In the genomic region with DNA sequence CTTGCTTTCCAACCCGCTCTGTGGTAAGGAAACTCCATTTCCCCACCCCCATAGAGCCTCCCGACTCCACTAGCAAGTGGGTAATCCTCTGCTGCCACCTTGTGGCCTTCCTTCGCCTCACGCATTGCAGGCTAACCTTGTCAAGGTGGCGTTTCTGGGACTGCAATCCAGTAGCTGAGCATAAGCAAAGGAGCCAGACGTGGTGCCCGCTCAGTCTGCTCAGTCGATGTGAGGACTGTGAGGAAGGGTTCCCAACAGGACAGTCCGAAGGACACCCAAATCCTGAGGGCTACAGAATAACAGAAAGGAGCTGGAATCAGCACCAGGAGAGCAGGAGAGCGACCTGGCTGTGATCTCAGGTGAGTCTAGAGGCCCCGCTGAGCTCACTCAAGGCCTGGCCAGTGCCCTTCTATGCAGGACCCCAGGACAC, we compare ENCODE assay signal across 8 cellular contexts.
DNase-seq lines count a peak whose midpoint lies in the region; ATAC-seq and TF ChIP-seq lines count a peak whose summit lies in the region.

No MANE protein-coding gene starts in this region.

- H3K36me3 ChIP-seq in OCI-LY1 (ENCODE audit: insufficient read depth, low read length), result no peaks in the 10 kb centered on the region
- H3K36me3 ChIP-seq in esophagus muscularis mucosa, result no peaks in the 10 kb centered on the region
- no peaks in the 10 kb centered on the region for H3K36me3 ChIP-seq in neural cell (ENCODE audit: insufficient read depth, low read length)
- no peaks in the 10 kb centered on the region for H3K36me3 ChIP-seq in stomach

- no peak overlapping the region for H3K9ac ChIP-seq in OCI-LY1 (ENCODE audit: low read length)
- H3K9ac ChIP-seq in neural cell (ENCODE audit: low read length), result no peak overlapping the region

- no peaks in the 10 kb centered on the region for H3K27me3 ChIP-seq in OCI-LY1 (ENCODE audit: insufficient read depth, low read length)
- H3K27me3 ChIP-seq in esophagus muscularis mucosa, result peaks cover 0 to 15% (median 0%) of the 10 kb centered on the region in 4 donors
- H3K27me3 ChIP-seq in neural cell (ENCODE audit: insufficient read depth, low read depth, low read length), result no peaks in the 10 kb centered on the region
- peaks cover 0 to 23% (median 4%) of the 10 kb centered on the region in 3 donors for H3K27me3 ChIP-seq in stomach

- H3K9me3 ChIP-seq in OCI-LY1 (ENCODE audit: low read length) (no peaks in the 10 kb centered on the region), esophagus muscularis mucosa (no peaks in the 10 kb centered on the region), neural cell (ENCODE audit: low read length) (no peaks in the 10 kb centered on the region), stomach (no peaks in the 10 kb centered on the region)

- H3F3A ChIP-seq in OCI-LY1 (ENCODE audit: insufficient read depth, low read length) (no peaks in the 10 kb centered on the region), neural cell (ENCODE audit: insufficient read depth, low read length, poor library complexity, severe bottlenecking) (no peaks in the 10 kb centered on the region)

- H3K4me2 ChIP-seq in OCI-LY1 (ENCODE audit: low read length), result no peak overlapping the region
- H3K4me2 ChIP-seq in neural cell (ENCODE audit: low read length), result no peak overlapping the region

- DNase-seq in DMS114 treated with DMSO at 0.1 percent for 48 hours (lab: John Stamatoyannopoulos, UW; ENCODE audit: unreplicated experiment), result peak; percentile 69
- peak; percentile 89 for DNase-seq in activated CD8-positive, alpha-beta memory T cell treated with anti-CD3 and anti-CD28 coated beads, Interleukin-2, amount 50 U/mL, for 48 hours
- DNase-seq in esophagus muscularis mucosa (ENCODE audit: extremely low spot score), result peak; percentile 93
- DNase-seq in stomach, result peak; percentile 91

- no peak for TF ChIP-seq POLR2A in esophagus muscularis mucosa (IDR thresholded peaks at IDR 0.05; ENCODE audit: low read depth)
- no peak for TF ChIP-seq POLR2A in stomach (IDR thresholded peaks at IDR 0.05)

- intact Hi-C loops in esophagus muscularis mucosa (cut with DNase I), result no loop called here
- intact Hi-C loops in stomach (cut with DNase I; ENCODE audit: low total_unique reads), result loop anchor here (10.0 kb wide), 1 partner anchor 290 kb away; no protein-coding TSS in a partner anchor

- no peak overlapping the region for H3K27ac ChIP-seq in OCI-LY1 (ENCODE audit: low read depth, low read length, poor library complexity, severe bottlenecking)
- no peak overlapping the region for H3K27ac ChIP-seq in esophagus muscularis mucosa (replicated peaks in 1 of 4)
- H3K27ac ChIP-seq in neural cell (ENCODE audit: low read length), result no peak overlapping the region
- H3K27ac ChIP-seq in stomach, result no peak overlapping the region

- no peak for TF ChIP-seq EP300 in esophagus muscularis mucosa (IDR thresholded peaks at IDR 0.05)
- TF ChIP-seq EP300 in neural cell (conservative IDR thresholded peaks at IDR 0.05; ENCODE audit: poor library complexity, severe bottlenecking), result no peak
- TF ChIP-seq EP300 in stomach (IDR thresholded peaks at IDR 0.05), result no peak

- H3K9me2 ChIP-seq in OCI-LY1 (ENCODE audit: low read depth, low read length), result no peaks in the 10 kb centered on the region
- H3K9me2 ChIP-seq in neural cell (ENCODE audit: insufficient read depth, low read length), result no peaks in the 10 kb centered on the region

- 6% methylated on average over 6 of the region's 11 CpGs for WGBS in esophagus muscularis mucosa
- 17 to 24% (median 22%) methylated on average over 9 to 11 of the region's 11 CpGs for WGBS in stomach, 5 donors

- no peak overlapping the region for H2AFZ ChIP-seq in OCI-LY1 (ENCODE audit: low read length)
- no peak overlapping the region for H2AFZ ChIP-seq in neural cell (ENCODE audit: low read depth, low read length)

- peak; percentile 94 for TF ChIP-seq CTCF in OCI-LY1 (IDR thresholded peaks at IDR 0.05; ENCODE audit: low read length)
- peak; percentile 77 to 89 (median 79) for TF ChIP-seq CTCF in esophagus muscularis mucosa (IDR thresholded peaks at IDR 0.05)
- peak; percentile 95 for TF ChIP-seq CTCF in neural cell (IDR thresholded peaks at IDR 0.05; ENCODE audit: poor library complexity, severe bottlenecking)
- peak in 5 of 7 experiments; percentile 68 to 83 (median 79) for TF ChIP-seq CTCF in stomach (IDR thresholded peaks at IDR 0.05)

- ATAC-seq in GM21360 (IDR thresholded peaks at IDR 0.05; ENCODE audit: unreplicated experiment) (peak; percentile 96), HG03575 (IDR thresholded peaks at IDR 0.05; ENCODE audit: extremely low read depth, insufficient number of reproducible peaks, low FRiP score, unreplicated experiment) (peak; percentile 95)

- H4K20me1 ChIP-seq in OCI-LY1 (ENCODE audit: insufficient read depth, low read length) (no peaks in the 10 kb centered on the region), neural cell (ENCODE audit: insufficient read depth) (no peaks in the 10 kb centered on the region)

- H3K4me1 ChIP-seq in OCI-LY1 (ENCODE audit: insufficient read depth, low read length, severe bottlenecking) (no peaks in the 10 kb centered on the region), esophagus muscularis mucosa (no peaks in the 10 kb centered on the region), stomach (peaks cover 0 to 7% (median 1%) of the 10 kb centered on the region in 4 donors)

- H3K79me2 ChIP-seq in OCI-LY1 (ENCODE audit: insufficient read depth, low read length), result no peaks in the 10 kb centered on the region
- no peaks in the 10 kb centered on the region for H3K79me2 ChIP-seq in neural cell (replicated peaks; ENCODE audit: insufficient read depth, low read length)

- peak; percentile 97 for TF ChIP-seq RAD21 in neural cell (conservative IDR thresholded peaks at IDR 0.05)

- H3K4me3 ChIP-seq in OCI-LY1 (ENCODE audit: low read depth, low read length, poor library complexity, severe bottlenecking) (no peak overlapping the region), esophagus muscularis mucosa (no peak overlapping the region), neural cell (ENCODE audit: low read length) (no peak overlapping the region), stomach (no peak overlapping the region)

TF ChIP-seq in neural cell, 6 proteins besides CTCF, POLR2A, EP300 and RAD21:
- TF ChIP-seq, protein P1, sequence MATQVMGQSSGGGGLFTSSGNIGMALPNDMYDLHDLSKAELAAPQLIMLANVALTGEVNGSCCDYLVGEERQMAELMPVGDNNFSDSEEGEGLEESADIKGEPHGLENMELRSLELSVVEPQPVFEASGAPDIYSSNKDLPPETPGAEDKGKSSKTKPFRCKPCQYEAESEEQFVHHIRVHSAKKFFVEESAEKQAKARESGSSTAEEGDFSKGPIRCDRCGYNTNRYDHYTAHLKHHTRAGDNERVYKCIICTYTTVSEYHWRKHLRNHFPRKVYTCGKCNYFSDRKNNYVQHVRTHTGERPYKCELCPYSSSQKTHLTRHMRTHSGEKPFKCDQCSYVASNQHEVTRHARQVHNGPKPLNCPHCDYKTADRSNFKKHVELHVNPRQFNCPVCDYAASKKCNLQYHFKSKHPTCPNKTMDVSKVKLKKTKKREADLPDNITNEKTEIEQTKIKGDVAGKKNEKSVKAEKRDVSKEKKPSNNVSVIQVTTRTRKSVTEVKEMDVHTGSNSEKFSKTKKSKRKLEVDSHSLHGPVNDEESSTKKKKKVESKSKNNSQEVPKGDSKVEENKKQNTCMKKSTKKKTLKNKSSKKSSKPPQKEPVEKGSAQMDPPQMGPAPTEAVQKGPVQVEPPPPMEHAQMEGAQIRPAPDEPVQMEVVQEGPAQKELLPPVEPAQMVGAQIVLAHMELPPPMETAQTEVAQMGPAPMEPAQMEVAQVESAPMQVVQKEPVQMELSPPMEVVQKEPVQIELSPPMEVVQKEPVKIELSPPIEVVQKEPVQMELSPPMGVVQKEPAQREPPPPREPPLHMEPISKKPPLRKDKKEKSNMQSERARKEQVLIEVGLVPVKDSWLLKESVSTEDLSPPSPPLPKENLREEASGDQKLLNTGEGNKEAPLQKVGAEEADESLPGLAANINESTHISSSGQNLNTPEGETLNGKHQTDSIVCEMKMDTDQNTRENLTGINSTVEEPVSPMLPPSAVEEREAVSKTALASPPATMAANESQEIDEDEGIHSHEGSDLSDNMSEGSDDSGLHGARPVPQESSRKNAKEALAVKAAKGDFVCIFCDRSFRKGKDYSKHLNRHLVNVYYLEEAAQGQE (IDR thresholded peaks at IDR 0.05; ENCODE audit: borderline replicate concordance), result no peak
- TF ChIP-seq TAF1 (IDR thresholded peaks at IDR 0.05; ENCODE audit: low read depth) (no peak), SMC3 (conservative IDR thresholded peaks at IDR 0.05; ENCODE audit: poor library complexity) (peak; percentile 88)
